In genomic region chr11:114785820-114786219, GRCh38 we compare ENCODE assay signal across 18 cellular contexts.
"Had no signal": no experiment of that assay in that cellular context is flagged by ENCODE, and none has a peak within 500 bp of the region (broad histone marks: within the 10 kb centered on the region; RNA-seq: fewer than 3 reads in every experiment).

No MANE protein-coding gene starts in this region.

- H3K27me3 ChIP-seq: ascending aorta, breast epithelium, foreskin keratinocyte, thyroid gland had no signal

- DNase-seq: activated CD4-positive, alpha-beta T cell treated with anti-CD3 and anti-CD28 coated beads for 1 hour; activated CD4-positive, alpha-beta T cell treated with anti-CD3 and anti-CD28 coated beads, Interleukin-2, amount 50 U/mL, for 48 hours; activated naive CD4-positive, alpha-beta T cell treated with anti-CD3 and anti-CD28 coated beads, Interleukin-2, amount 10 ng/mL, durations not matched to agents 7 days and 5 days; activated T-cell treated with anti-CD3 and anti-CD28 coated beads, Interleukin-2, amount 50 U/mL, for 1 hour; cerebellar nuclear complex; effector memory CD4-positive, alpha-beta T cell; foreskin keratinocyte; glutamatergic neuron; hypothalamus; kidney glomerular epithelial cell; left ventricle myocardium superior; natural killer cell; stimulated activated CD4-positive, alpha-beta T cell treated with anti-CD3 and anti-CD28 coated beads, Interleukin-12 subunit alpha, Interleukin-12 subunit beta, amount 100 ng/mL, for 4 hours; stimulated activated CD4-positive, alpha-beta T cell treated with anti-CD3 and anti-CD28 coated beads, Interleukin-2, amount 100 ng/mL, for 24 hours; thyroid gland had no signal

- H3K4me1 ChIP-seq: ascending aorta, breast epithelium, foreskin keratinocyte, thyroid gland had no signal

- ATAC-seq: foreskin keratinocyte; left ventricle myocardium superior; natural killer cell; stimulated activated effector memory CD8-positive, alpha-beta T cell treated with anti-CD3 and anti-CD28 coated beads, Interleukin-12 subunit alpha, Interleukin-12 subunit beta, amount 100 ng/mL, for 72 hours had no signal

- H3K27ac ChIP-seq: ascending aorta, breast epithelium, foreskin keratinocyte, thyroid gland had no signal

- H3K9me3 ChIP-seq: ascending aorta, breast epithelium, thyroid gland had no signal

- H3K4me3 ChIP-seq: ascending aorta, breast epithelium, thyroid gland had no signal

- H3K36me3 ChIP-seq: ascending aorta, breast epithelium, thyroid gland had no signal
